Comparison of ENCODE assay signal across 12 cellular contexts in the genomic region with DNA sequence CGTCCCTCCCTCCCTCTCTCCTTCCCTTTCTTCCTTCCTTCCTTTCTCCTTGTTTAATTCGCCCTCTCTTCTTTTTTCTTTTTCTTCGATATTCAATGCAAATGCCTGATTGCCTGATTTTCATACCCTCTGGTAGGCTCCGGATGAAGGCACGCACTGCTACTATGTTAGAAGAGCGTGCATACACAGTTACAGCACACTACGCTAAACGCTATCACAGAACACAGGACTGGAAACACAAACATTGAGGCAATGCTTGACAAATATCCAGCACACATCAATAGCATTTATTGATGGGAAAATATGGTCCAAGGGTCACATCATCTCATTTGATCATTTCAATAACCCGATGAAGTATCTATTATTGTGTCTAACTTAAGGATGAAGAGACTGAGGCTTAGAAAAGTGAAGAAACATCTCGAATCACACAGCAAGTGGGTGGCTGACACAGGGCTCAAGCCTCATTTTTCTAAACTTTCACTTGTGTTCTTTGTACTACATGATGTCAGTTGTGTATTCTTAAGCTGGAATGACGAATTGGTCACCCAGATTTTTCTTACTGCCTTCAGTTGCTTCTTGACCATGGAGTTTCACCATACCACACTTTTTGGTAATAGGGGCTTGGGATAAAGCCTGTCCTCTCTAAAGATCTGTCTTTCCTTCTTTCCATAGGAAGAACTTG.
A peak's percentile ranks its signal among the peaks of the same experiment; 100 is the strongest.
DNase-seq lines count a peak whose midpoint lies in the region; ATAC-seq and TF ChIP-seq lines count a peak whose summit lies in the region.
"Had no signal": no experiment of that assay in that cellular context is flagged by ENCODE, and none has a peak within 500 bp of the region (broad histone marks: within the 10 kb centered on the region; RNA-seq: fewer than 3 reads in every experiment).

No MANE protein-coding gene starts in this region.

- DNase-seq in adipocyte (ENCODE audit: low read depth) (no peak), omental fat pad (ENCODE audit: low spot score) (no peak), upper lobe of right lung (no peak)
- no peak for DNase-seq in activated CD4-positive, alpha-beta T cell treated with anti-CD3 and anti-CD28 coated beads, Interleukin-2, amount 10 ng/mL, durations not matched to agents 24 days and 14 days
- DNase-seq: activated CD4-positive, alpha-beta T cell treated with anti-CD3 and anti-CD28 coated beads for 4 hours; activated gamma-delta T cell treated with Interleukin-2 at 50 U/mL for 16 hours; NCI-H1105 treated with DMSO at 0.1 percent for 48 hours; NCI-H748 treated with DMSO at 0.1 percent for 48 hours; stimulated activated CD4-positive, alpha-beta T cell treated with anti-CD3 and anti-CD28 coated beads, Interleukin-12 subunit alpha, Interleukin-12 subunit beta, amount 100 ng/mL, for 4 hours had no signal

- H3K36me3 Mint-ChIP-seq in activated CD4-positive, alpha-beta T cell treated with anti-CD3 and anti-CD28 coated beads, Interleukin-2, amount 10 ng/mL, durations not matched to agents 24 days and 14 days (ENCODE audit: low read depth) = no peaks in the 10 kb centered on the region

- H3K9me3 Mint-ChIP-seq in activated CD4-positive, alpha-beta T cell treated with anti-CD3 and anti-CD28 coated beads, Interleukin-2, amount 10 ng/mL, durations not matched to agents 24 days and 14 days = peaks cover 7% of the 10 kb centered on the region

- H3K4me3 ChIP-seq in adipocyte (ENCODE audit: low read length) (no peak overlapping the region), gastroesophageal sphincter (no peak overlapping the region), upper lobe of right lung (no peak overlapping the region)

- H3K9me3 ChIP-seq in adipocyte (ENCODE audit: control insufficient read depth, low read length) = no peaks in the 10 kb centered on the region
- H3K9me3 ChIP-seq in gastroesophageal sphincter = no peaks in the 10 kb centered on the region
- H3K9me3 ChIP-seq in upper lobe of right lung = no peaks in the 10 kb centered on the region

- no peak overlapping the region for H3K4me3 Mint-ChIP-seq in activated CD4-positive, alpha-beta T cell treated with anti-CD3 and anti-CD28 coated beads, Interleukin-2, amount 10 ng/mL, durations not matched to agents 24 days and 14 days

- intact Hi-C loops in upper lobe of right lung (cut with DNase I) = no loop called here
- intact Hi-C loops in activated CD4-positive, alpha-beta T cell treated with anti-CD3 and anti-CD28 coated beads, Interleukin-2, amount 10 ng/mL, durations not matched to agents 24 days and 14 days (cut with micrococcal nuclease) = no loop called here

- ATAC-seq in gastroesophageal sphincter = peak; percentile 81
- ATAC-seq in omental fat pad (ENCODE audit: low FRiP score) = peak; percentile 55
- no peak for ATAC-seq in upper lobe of right lung
- ATAC-seq in GM19455 (IDR thresholded peaks at IDR 0.05; ENCODE audit: unreplicated experiment) = no peak
- no peak for ATAC-seq in GM18520 (IDR thresholded peaks at IDR 0.05; ENCODE audit: unreplicated experiment)

- H3K27ac ChIP-seq in gastroesophageal sphincter = peak overlapping the region; percentile 71 to 84 (median 76)
- H3K27ac ChIP-seq in upper lobe of right lung = peak overlapping the region; percentile 63

- 80 to 87% methylated on average over 5 to 9 of the region's 11 CpGs for WGBS in gastroesophageal sphincter (ENCODE audit: low coverage in 1 of 2), 2 donors

- peaks cover 14% of the 10 kb centered on the region for H3K27me3 Mint-ChIP-seq in activated CD4-positive, alpha-beta T cell treated with anti-CD3 and anti-CD28 coated beads, Interleukin-2, amount 10 ng/mL, durations not matched to agents 24 days and 14 days

- TF ChIP-seq EP300 in gastroesophageal sphincter (IDR thresholded peaks at IDR 0.05) = no peak

- peaks cover 4% of the 10 kb centered on the region for H3K4me1 Mint-ChIP-seq in activated CD4-positive, alpha-beta T cell treated with anti-CD3 and anti-CD28 coated beads, Interleukin-2, amount 10 ng/mL, durations not matched to agents 24 days and 14 days

- TF ChIP-seq CTCF in gastroesophageal sphincter (IDR thresholded peaks at IDR 0.05) (no peak), omental fat pad (IDR thresholded peaks at IDR 0.05) (no peak), upper lobe of right lung (IDR thresholded peaks at IDR 0.05) (no peak)

- peak overlapping the region; percentile 72 for H3K9ac ChIP-seq in adipocyte (ENCODE audit: low read length)

- no peak for TF ChIP-seq POLR2A in gastroesophageal sphincter (IDR thresholded peaks at IDR 0.05)

- no peak overlapping the region for H3K27ac Mint-ChIP-seq in activated CD4-positive, alpha-beta T cell treated with anti-CD3 and anti-CD28 coated beads, Interleukin-2, amount 10 ng/mL, durations not matched to agents 24 days and 14 days

- H3K4me1 ChIP-seq in adipocyte (ENCODE audit: control insufficient read depth, insufficient read depth, low read length) (peaks cover 39% of the 10 kb centered on the region), gastroesophageal sphincter (peaks cover 5 to 24% (median 6%) of the 10 kb centered on the region in 3 donors), upper lobe of right lung (peaks cover 29% of the 10 kb centered on the region)

- no peaks in the 10 kb centered on the region for H3K27me3 ChIP-seq in adipocyte (replicated peaks; ENCODE audit: control insufficient read depth, insufficient read depth, low read length)
- H3K27me3 ChIP-seq in gastroesophageal sphincter = no peaks in the 10 kb centered on the region
- no peaks in the 10 kb centered on the region for H3K27me3 ChIP-seq in upper lobe of right lung

- H3K36me3 ChIP-seq in adipocyte (ENCODE audit: control insufficient read depth, insufficient read depth, low read length, severe bottlenecking) = no peaks in the 10 kb centered on the region
- no peaks in the 10 kb centered on the region for H3K36me3 ChIP-seq in gastroesophageal sphincter
- H3K36me3 ChIP-seq in upper lobe of right lung = no peaks in the 10 kb centered on the region

Comparison
In these comparisons a context has a peak if more than half of its experiments do, and no peak if none do; other contexts are left out.
1. ATAC-seq: peak in gastroesophageal sphincter (single experiment) and omental fat pad (single experiment); none in upper lobe of right lung (single experiment), GM19455 (single experiment) and GM18520 (single experiment).